In genomic region chr14:75168586-75169335, GRCh38 we compare ENCODE assay signal across 33 cellular contexts. TPM values are rescaled to one million over a fixed set of nuclear protein-coding genes. Genes with fewer than 3 reads are reported as not detected.
DNase-seq lines count a peak whose midpoint lies in the region; ATAC-seq, FAIRE-seq and TF ChIP-seq lines count a peak whose summit lies in the region.
"Had no signal": no experiment of that assay in that cellular context is flagged by ENCODE, and none has a peak within 500 bp of the region (broad histone marks: within the 10 kb centered on the region; RNA-seq: fewer than 3 reads in every experiment).

No MANE protein-coding gene starts in this region.

- TF ChIP-seq CTCF in D721Med (IDR thresholded peaks at IDR 0.05; ENCODE audit: insufficient read depth, missing control alignments) (no peak), HFFc6 (IDR thresholded peaks at IDR 0.05) (no peak), bronchial epithelial cell (IDR thresholded peaks at IDR 0.05; ENCODE audit: insufficient read depth, low read length, severe bottlenecking) (no peak), smooth muscle cell (IDR thresholded peaks at IDR 0.05; ENCODE audit: borderline replicate concordance, insufficient read depth, poor library complexity, severe bottlenecking) (no peak)

- no peak overlapping the region for H3K4me3 ChIP-seq in bronchial epithelial cell (ENCODE audit: low read depth, low read length)
- H3K4me3 ChIP-seq in smooth muscle cell: no peak overlapping the region
- H3K4me3 ChIP-seq: coronary artery, GM23338, left lung, neural progenitor cell, pancreas, spleen, tibial artery had no signal

- peak overlapping the region; percentile 5 for H3K4me2 ChIP-seq in smooth muscle cell
- H3K4me2 ChIP-seq: GM23338, neural progenitor cell, SK-N-SH had no signal

- WGBS in smooth muscle cell (ENCODE audit: low lambda C conversion rate): 62% methylated on average over 3 of the region's 3 CpGs

- peaks cover 4% of the 10 kb centered on the region; the same call in 1 of the 2 replicates for H3K36me3 Mint-ChIP-seq in HFFc6 (ENCODE audit: low read depth)

- no peak overlapping the region for H3K9ac ChIP-seq in smooth muscle cell (ENCODE audit: low read depth)
- H3K9ac ChIP-seq: neural progenitor cell, SK-N-SH had no signal

- no peaks in the 10 kb centered on the region for H3F3A ChIP-seq in smooth muscle cell (ENCODE audit: low read depth)

- no peak overlapping the region for H2AFZ ChIP-seq in smooth muscle cell (ENCODE audit: low read depth)
- H2AFZ ChIP-seq: GM23338, neural progenitor cell had no signal

- H3K27me3 Mint-ChIP-seq in HFFc6 (ENCODE audit: insufficient read depth): no peaks in the 10 kb centered on the region
- H3K27me3 Mint-ChIP-seq: activated naive CD8-positive, alpha-beta T cell treated with anti-CD3 and anti-CD28 coated beads, Interleukin-2, amount 50 U/mL, for 24 hours; stimulated activated naive CD8-positive, alpha-beta T cell treated with anti-CD3 and anti-CD28 coated beads, Interleukin-15, Interleukin-2, amounts not matched to agents 100 ng/mL and 50 ng/mL, for 24 hours had no signal

- DNase-seq in D721Med (ENCODE audit: insufficient read length, low spot score) (no peak), HFFc6 (no peak), bronchial epithelial cell (ENCODE audit: low read depth) (peak; percentile 19), smooth muscle cell (lab: John Stamatoyannopoulos, UW; ENCODE audit: unreplicated experiment) (no peak), SHP77 (lab: John Stamatoyannopoulos, UW) (no peak)
- DNase-seq in effector CD8-positive, alpha-beta T cell (lab: John Stamatoyannopoulos, UW): no peak
- DNase-seq: activated CD8-positive, alpha-beta T cell treated with anti-CD3 and anti-CD28 coated beads, Interleukin-2, amount 10 ng/mL, durations not matched to agents 7 days and 5 days; activated gamma-delta T cell treated with Interleukin-2 at 50 U/mL for 16 hours; activated naive CD8-positive, alpha-beta T cell treated with anti-CD3 and anti-CD28 coated beads, Interleukin-2, amount 50 U/mL, for 24 hours; caudate nucleus; DMS79; endodermal cell; glutamatergic neuron; left lung; mesendoderm; NCI-H1417; NCI-H2029 treated with DMSO at 0.1 percent for 48 hours; NCI-H2227 treated with DMSO at 0.1 percent for 48 hours; NCI-H526; OCI-M1; pancreas; SK-N-SH; spleen; stimulated activated CD4-positive, alpha-beta T cell treated with anti-CD3 and anti-CD28 coated beads, Interleukin-2, amount 100 ng/mL, for 24 hours; tibial artery had no signal

- H3K4me1 ChIP-seq in smooth muscle cell (ENCODE audit: low read depth): no peaks in the 10 kb centered on the region
- H3K4me1 ChIP-seq: neural progenitor cell had no signal

- H3K79me2 ChIP-seq in smooth muscle cell (ENCODE audit: low read depth): peaks cover 99% of the 10 kb centered on the region

- H3K27ac Mint-ChIP-seq in HFFc6: peak overlapping the region; percentile 78
- H3K27ac Mint-ChIP-seq: activated CD8-positive, alpha-beta T cell treated with anti-CD3 and anti-CD28 coated beads, Interleukin-2, amount 10 ng/mL, durations not matched to agents 7 days and 5 days; activated naive CD8-positive, alpha-beta T cell treated with anti-CD3 and anti-CD28 coated beads, Interleukin-2, amount 50 U/mL, for 24 hours; endodermal cell; GM23338; neural progenitor cell; stimulated activated naive CD8-positive, alpha-beta T cell treated with anti-CD3 and anti-CD28 coated beads, Interleukin-15, Interleukin-2, amounts not matched to agents 100 ng/mL and 50 ng/mL, for 24 hours had no signal

- H3K27ac ChIP-seq in smooth muscle cell (ENCODE audit: low read depth): no peak overlapping the region
- H3K27ac ChIP-seq: C4-2B, coronary artery, left lung, neural progenitor cell, pancreas, tibial artery had no signal

- peaks cover 47% of the 10 kb centered on the region for H3K4me1 Mint-ChIP-seq in HFFc6 (ENCODE audit: low read depth)

- H3K27me3 ChIP-seq in bronchial epithelial cell (ENCODE audit: control insufficient read depth, insufficient read depth, low read length) (no peaks in the 10 kb centered on the region), smooth muscle cell (ENCODE audit: low read depth) (no peaks in the 10 kb centered on the region)
- H3K27me3 ChIP-seq: left lung, neural progenitor cell, pancreas, spleen, tibial artery had no signal

- H3K9me3 Mint-ChIP-seq in HFFc6: no peaks in the 10 kb centered on the region
- H3K9me3 Mint-ChIP-seq: activated naive CD8-positive, alpha-beta T cell treated with anti-CD3 and anti-CD28 coated beads, Interleukin-2, amount 50 U/mL, for 24 hours; endodermal cell; GM23338; neural progenitor cell; stimulated activated naive CD8-positive, alpha-beta T cell treated with anti-CD3 and anti-CD28 coated beads, Interleukin-15, Interleukin-2, amounts not matched to agents 100 ng/mL and 50 ng/mL, for 24 hours had no signal

- FAIRE-seq in D721Med (lab: Jason Lieb, UNC): peak; percentile 16
- no peak for FAIRE-seq in bronchial epithelial cell (lab: Jason Lieb, UNC)
- FAIRE-seq: astrocyte, pancreas had no signal

- H4K20me1 ChIP-seq in smooth muscle cell (ENCODE audit: low read depth): peaks cover 99% of the 10 kb centered on the region

- H3K9me3 ChIP-seq in smooth muscle cell (replicated peaks; ENCODE audit: low read depth): no peaks in the 10 kb centered on the region
- H3K9me3 ChIP-seq: left lung, pancreas, SK-N-SH, spleen, tibial artery had no signal

- ATAC-seq in GM21528 (IDR thresholded peaks at IDR 0.05; ENCODE audit: low FRiP score, unreplicated experiment): no peak
- ATAC-seq: activated CD8-positive, alpha-beta T cell treated with anti-CD3 and anti-CD28 coated beads, Interleukin-2, amount 10 ng/mL, durations not matched to agents 7 days and 5 days; activated naive CD8-positive, alpha-beta T cell treated with anti-CD3 and anti-CD28 coated beads, Interleukin-2, amount 50 U/mL, for 24 hours; esophagus mucosa; GM23338; left lung; pancreas had no signal

- peaks cover 1% of the 10 kb centered on the region for H3K36me3 ChIP-seq in bronchial epithelial cell (ENCODE audit: control insufficient read depth, insufficient read depth, low read length)
- H3K36me3 ChIP-seq in smooth muscle cell (ENCODE audit: low read depth): no peaks in the 10 kb centered on the region
- H3K36me3 ChIP-seq: left lung, neural progenitor cell, pancreas, tibial artery had no signal

- 0 out of 2 replicates have a peak overlapping the region, but pooled peaks have one; percentile 18 for H3K4me3 Mint-ChIP-seq in HFFc6
- H3K4me3 Mint-ChIP-seq: activated CD8-positive, alpha-beta T cell treated with anti-CD3 and anti-CD28 coated beads, Interleukin-2, amount 10 ng/mL, durations not matched to agents 7 days and 5 days; activated naive CD8-positive, alpha-beta T cell treated with anti-CD3 and anti-CD28 coated beads, Interleukin-2, amount 50 U/mL, for 24 hours; endodermal cell; GM23338; neural progenitor cell; stimulated activated naive CD8-positive, alpha-beta T cell treated with anti-CD3 and anti-CD28 coated beads, Interleukin-15, Interleukin-2, amounts not matched to agents 100 ng/mL and 50 ng/mL, for 24 hours had no signal

RNA-seq across cellular contexts. Expression of gene TMED10, which starts 7.7 kb away (rescaled TPM):
- 100 to 1,000 TPM; 370 to 494 (median 430) TPM for total RNA-seq in HFFc6 (2021; fragmentation: NEBNext Ultra II Directional; extraction: Animal tissue kit (Norgen Biotek cat#: 25700))
- total RNA-seq in bronchial epithelial cell (244 and 363 TPM in 2 replicates), smooth muscle cell (566 and 645 TPM in 2 replicates)
- 403 and 473 TPM in 2 replicates for polyA plus RNA-seq in smooth muscle cell

RNA-seq across cellular contexts. Expression of gene NEK9, which starts 41.9 kb away (rescaled TPM):
- total RNA-seq in HFFc6 (2021; fragmentation: NEBNext Ultra II Directional; extraction: Animal tissue kit (Norgen Biotek cat#: 25700)): 10 to 100 TPM; 67.6 to 79.4 (median 69.4) TPM
- total RNA-seq in bronchial epithelial cell (26.3 and 34.3 TPM in 2 replicates), smooth muscle cell (17.8 and 34.4 TPM in 2 replicates)
- polyA plus RNA-seq in smooth muscle cell: 10.5 and 12.4 TPM in 2 replicates
